In genomic region chr1:12166834-12167492, GRCh38 we compare ENCODE assay signal across 8 cellular contexts. TPM values are rescaled to one million over a fixed set of nuclear protein-coding genes. Genes with fewer than 3 reads are reported as not detected.
A peak's percentile ranks its signal among the peaks of the same experiment; 100 is the strongest.
DNase-seq lines count a peak whose midpoint lies in the region; ATAC-seq, FAIRE-seq and TF ChIP-seq lines count a peak whose summit lies in the region.

Gene TNFRSF1B (plus strand): TSS chr1:12166991. CDS start chr1:12167092, 101 bp downstream.

- H3K36me3 Mint-ChIP-seq in WTC11, result no peaks in the 10 kb centered on the region

- H3K9me3 ChIP-seq in A549, result no peaks in the 10 kb centered on the region

- no peak for TF ChIP-seq EP300 in A549 (IDR thresholded peaks at IDR 0.05)

- CTCF ChIA-PET in A549 (lab: Yijun Ruan, JAX) (interaction anchor here (0.6 kb wide), 1 partner anchor 34 kb away, joined by 3 read pairs; no protein-coding TSS in a partner anchor), WTC11 (lab: Charles Lee) (interaction anchor here (1.0 to 4.7 kb wide), 6 partner anchors 30 to 108 kb away, joined by 3 to 19 read pairs (median 5); no protein-coding TSS in a partner anchor)

- H3K27ac Mint-ChIP-seq in WTC11, result no peak within 1 kb of the TSS

- H3K27ac ChIP-seq in A549 (peak within 1 kb of the TSS; percentile 31 to 78; a peak in 3 of 6 replicates), layer of hippocampus (ENCODE audit: low read depth, low read length) (peak within 1 kb of the TSS; percentile 80)

- peaks cover 47% of the 10 kb centered on the region for H3K27me3 Mint-ChIP-seq in WTC11 (ENCODE audit: low read depth)

- peaks cover 17% of the 10 kb centered on the region for H3K4me1 Mint-ChIP-seq in WTC11

- TF ChIP-seq POLR2A in A549 (IDR thresholded peaks at IDR 0.05; ENCODE audit: low read length), result no peak
- TF ChIP-seq POLR2A in GM18526 (IDR thresholded peaks at IDR 0.05; ENCODE audit: extremely low read depth, insufficient read length), result peak; percentile 96

- H3K4me1 ChIP-seq in A549, result peaks cover 5% of the 10 kb centered on the region

- peak within 1 kb of the TSS; percentile 69 for H3K4me3 Mint-ChIP-seq in WTC11

- H3K4me3 ChIP-seq in A549 (peak within 1 kb of the TSS; percentile 50), cardiac fibroblast (replicated peaks in 1 of 2; ENCODE audit: low read depth in 2 of 2, low read length in 2 of 2) (peak within 1 kb of the TSS; percentile 64 to 81)

- TF ChIP-seq CTCF in A549 (IDR thresholded peaks at IDR 0.05) (no peak), WTC11 (IDR thresholded peaks at IDR 0.05) (no peak), cardiac fibroblast (IDR thresholded peaks at IDR 0.05; ENCODE audit: low read depth, low read length) (no peak)

- FAIRE-seq in A549 (lab: Jason Lieb, UNC), result no peak

- WGBS in A549 (ENCODE audit: missing lambda C conversion rate), result 0% methylated on average over 7 of the region's 79 CpGs

- no peaks in the 10 kb centered on the region for H3K9me3 Mint-ChIP-seq in WTC11

- POLR2A ChIA-PET in A549 (lab: Yijun Ruan, JAX) (no interaction called here), WTC11 (lab: Charles Lee) (no interaction called here)

- peaks cover 6% of the 10 kb centered on the region for H3K27me3 ChIP-seq in layer of hippocampus (ENCODE audit: control insufficient read depth, insufficient read depth, low read length)

- no peak for TF ChIP-seq RAD21 in A549 (conservative IDR thresholded peaks at IDR 0.05 in 1 of 2, IDR thresholded peaks at IDR 0.05 in 1 of 2)

- ATAC-seq in A549 (peak; percentile 23 to 63; a peak in 3 of 6 replicates), HG03460 (IDR thresholded peaks at IDR 0.05; ENCODE audit: unreplicated experiment) (peak; percentile 40), WTC11 (peak; percentile 90)

- H3K4me2 ChIP-seq in A549, result peak within 1 kb of the TSS; percentile 93

- DNase-seq in A549 (ENCODE audit: low read depth in 1 of 2, low spot score in 1 of 2) (peak in 1 of 2 experiments; percentile 25), WTC11 (ENCODE audit: low spot score) (peak; percentile 67), cardiac fibroblast (ENCODE audit: low read depth in 2 of 2) (peak in 1 of 2 donors; percentile 65), H4 (ENCODE audit: low spot score) (no peak)
- peak; percentile 72 for DNase-seq in stimulated activated CD4-positive, alpha-beta T cell treated with anti-CD3 and anti-CD28 coated beads, Interleukin-4, amount 100 ng/mL, for 24 hours

TF ChIP-seq in A549, 52 proteins besides CTCF, POLR2A, EP300 and RAD21:
- TF ChIP-seq ELK1 (IDR thresholded peaks at IDR 0.05; ENCODE audit: low read depth, low read length) (no peak), MAX (IDR thresholded peaks at IDR 0.05) (peak; percentile 37; the same call in 1 of the 2 replicates)
- TF ChIP-seq, protein P1, sequence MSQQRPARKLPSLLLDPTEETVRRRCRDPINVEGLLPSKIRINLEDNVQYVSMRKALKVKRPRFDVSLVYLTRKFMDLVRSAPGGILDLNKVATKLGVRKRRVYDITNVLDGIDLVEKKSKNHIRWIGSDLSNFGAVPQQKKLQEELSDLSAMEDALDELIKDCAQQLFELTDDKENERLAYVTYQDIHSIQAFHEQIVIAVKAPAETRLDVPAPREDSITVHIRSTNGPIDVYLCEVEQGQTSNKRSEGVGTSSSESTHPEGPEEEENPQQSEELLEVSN (IDR thresholded peaks at IDR 0.05; ENCODE audit: borderline replicate concordance, low read depth), result peak; percentile 65; the same call in 1 of the 2 replicates

TF ChIP-seq in WTC11, 78 proteins besides CTCF, POLR2A, EP300 and RAD21 (continues in another document):
- TF ChIP-seq ZNF121 (CRISPR knock-in tag; IDR thresholded peaks at IDR 0.05) (no peak), GRHL2 (CRISPR knock-in tag; IDR thresholded peaks at IDR 0.05; ENCODE audit: insufficient replicate concordance, severe bottlenecking) (no peak), OVOL2 (CRISPR knock-in tag; IDR thresholded peaks at IDR 0.05; ENCODE audit: borderline replicate concordance) (no peak), HMGXB4 (CRISPR knock-in tag; IDR thresholded peaks at IDR 0.05) (peak; percentile 48; the same call in 1 of the 2 replicates), ATF1 (CRISPR knock-in tag; IDR thresholded peaks at IDR 0.05) (0 out of 2 replicates have a peak, but pooled peaks have one; percentile 75), ATF6 (CRISPR knock-in tag; IDR thresholded peaks at IDR 0.05) (no peak), FOXP4 (CRISPR knock-in tag; IDR thresholded peaks at IDR 0.05) (peak; percentile 88; the same call in 1 of the 2 replicates), NR2C2 (CRISPR knock-in tag; IDR thresholded peaks at IDR 0.05) (no peak), MYBL2 (CRISPR knock-in tag; IDR thresholded peaks at IDR 0.05) (peak; percentile 86; the same call in 1 of the 2 replicates), TP53 (CRISPR knock-in tag; IDR thresholded peaks at IDR 0.05) (no peak), NR1H2 (CRISPR knock-in tag; IDR thresholded peaks at IDR 0.05) (no peak), ZNF219 (CRISPR knock-in tag; IDR thresholded peaks at IDR 0.05; ENCODE audit: borderline replicate concordance) (peak; percentile 77; the same call in 1 of the 2 replicates), GTF2I (CRISPR knock-in tag; conservative IDR thresholded peaks at IDR 0.05) (no peak), RELA (CRISPR knock-in tag; IDR thresholded peaks at IDR 0.05; ENCODE audit: borderline replicate concordance) (peak; percentile 83; the same call in 1 of the 2 replicates), EMX1 (CRISPR knock-in tag; IDR thresholded peaks at IDR 0.05) (no peak), IRF2 (CRISPR knock-in tag; IDR thresholded peaks at IDR 0.05; ENCODE audit: borderline replicate concordance, low read depth) (no peak)
- TF ChIP-seq, protein P2, sequence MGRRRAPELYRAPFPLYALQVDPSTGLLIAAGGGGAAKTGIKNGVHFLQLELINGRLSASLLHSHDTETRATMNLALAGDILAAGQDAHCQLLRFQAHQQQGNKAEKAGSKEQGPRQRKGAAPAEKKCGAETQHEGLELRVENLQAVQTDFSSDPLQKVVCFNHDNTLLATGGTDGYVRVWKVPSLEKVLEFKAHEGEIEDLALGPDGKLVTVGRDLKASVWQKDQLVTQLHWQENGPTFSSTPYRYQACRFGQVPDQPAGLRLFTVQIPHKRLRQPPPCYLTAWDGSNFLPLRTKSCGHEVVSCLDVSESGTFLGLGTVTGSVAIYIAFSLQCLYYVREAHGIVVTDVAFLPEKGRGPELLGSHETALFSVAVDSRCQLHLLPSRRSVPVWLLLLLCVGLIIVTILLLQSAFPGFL (CRISPR knock-in tag; IDR thresholded peaks at IDR 0.05; ENCODE audit: borderline replicate concordance), result no peak

RNA-seq across cellular contexts. Expression of gene TNFRSF1B, which starts in this region (rescaled TPM):
- polyA plus RNA-seq in A549 (2011; rRNA removed) (0.06 and 0.09 TPM in 2 replicates), A549 (2017; fragmentation: RNase III; extraction: RNeasy Plus Mini Kit Qiagen cat#74134 plus additional on column Dnase treatment) (0.05 to 0.22 TPM (median 0.07 TPM) in 3 replicates)
- 0.05 and 0.12 TPM in 2 replicates for polyA plus RNA-seq in A549 (2012; cell fraction: cytosol; rRNA removed)
- 0.10 and 0.11 TPM in 2 replicates for polyA plus RNA-seq in A549 (2012; cell fraction: nucleus; rRNA removed)
- polyA minus RNA-seq in A549 (2011; rRNA and poly(A)+ RNA removed), result 0.05 and 0.08 TPM in 2 replicates
- total RNA-seq in WTC11 (2021), result 1.6 to 2.7 TPM (median 2.1 TPM) in 3 replicates
- 0.47 and 0.93 TPM in 2 replicates for total RNA-seq in H4 (2014; rRNA removed; shearing (Covaris generic))

Comparison
In these comparisons a context has a peak if more than half of its experiments do, and no peak if none do; other contexts are left out.
1. Peak in ATAC-seq, H3K4me3 ChIP-seq, H3K27ac ChIP-seq and H3K4me2 ChIP-seq in A549; RNA of the gene not detected or under 1 TPM.
2. ATAC-seq: peak in every context shown above with its lines; median percentile 90 in WTC11; 43 in A549; 40 in HG03460.
3. Of the 8 proteins assayed by ChIP-seq in both WTC11 and A549: peak only in WTC11: ESRRA, HMGXB4 and JUN; only in A549: none; in both: MAX; in neither: 4.